ENCODE assay signal across 8 cellular contexts in genomic region chr11:554824-555499, GRCh38. TPM values are rescaled to one million over a fixed set of nuclear protein-coding genes. Genes with fewer than 3 reads are reported as not detected.
DNase-seq lines count a peak whose midpoint lies in the region; ATAC-seq lines count a peak whose summit lies in the region.

No MANE protein-coding gene starts in this region.

- H3K27ac ChIP-seq in mesodermal cell (ENCODE audit: low read depth, low read length, severe bottlenecking): no peak overlapping the region

- H3K4me1 ChIP-seq in mesodermal cell (ENCODE audit: control insufficient read depth, insufficient read depth, low read length, poor library complexity, severe bottlenecking): no peaks in the 10 kb centered on the region

- 0 to 3% methylated on average over 29 to 34 of the region's 65 CpGs for WGBS in mesodermal cell (ENCODE audit: insufficient coverage in 2 of 2), 2 experiments

- DNase-seq in DMS53 treated with DMSO at 0.1 percent for 48 hours (lab: John Stamatoyannopoulos, UW; ENCODE audit: unreplicated experiment): peak; percentile 81
- DNase-seq in NCI-H226: peak; percentile 68
- peak; percentile 75 for DNase-seq in activated CD4-positive, alpha-beta T cell treated with anti-CD3 and anti-CD28 coated beads, Interleukin-2, amount 50 U/mL, for 1 hour
- DNase-seq in ecto neural progenitor cell (ENCODE audit: low spot score): peak; percentile 86
- DNase-seq in stimulated activated naive CD4-positive, alpha-beta T cell treated with Interleukin-2 at 50 U/mL for 16 hours (lab: John Stamatoyannopoulos, UW): peak; percentile 80
- no peak for DNase-seq in cortex of kidney (lab: John Stamatoyannopoulos, UW)

- no peaks in the 10 kb centered on the region for H3K9me3 ChIP-seq in mesodermal cell (ENCODE audit: control insufficient read depth, low read length)

- ATAC-seq in HG02763 (IDR thresholded peaks at IDR 0.05; ENCODE audit: unreplicated experiment): peak; percentile 47

- H3K4me3 ChIP-seq in mesodermal cell (ENCODE audit: extremely low read depth, insufficient read depth, low read length, poor library complexity, severe bottlenecking): peak overlapping the region; percentile 30

- H3K36me3 ChIP-seq in mesodermal cell (ENCODE audit: control insufficient read depth, insufficient read depth, low read length): no peaks in the 10 kb centered on the region

RNA-seq across cellular contexts. Expression of gene LMNTD2, which starts 5.6 kb away (rescaled TPM):
- 1.3 TPM for polyA plus RNA-seq in mesodermal cell (2013, experiment 1 of 2)
- polyA plus RNA-seq in mesodermal cell (2013, experiment 2 of 2): 1.3 TPM

RNA-seq across cellular contexts. Expression of gene RASSF7, which starts 5.8 kb away (rescaled TPM):
- polyA plus RNA-seq in mesodermal cell (2013, experiment 1 of 2): 5.1 TPM
- polyA plus RNA-seq in mesodermal cell (2013, experiment 2 of 2): 3.9 TPM

RNA-seq across cellular contexts. Expression of gene LRRC56, which starts 17.6 kb away (rescaled TPM):
- polyA plus RNA-seq in mesodermal cell (2013, experiment 1 of 2): 0.77 TPM
- polyA plus RNA-seq in mesodermal cell (2013, experiment 2 of 2): 0.66 TPM

RNA-seq across cellular contexts. Expression of gene HRAS, which starts 19.6 kb away (rescaled TPM):
- 44.8 TPM for polyA plus RNA-seq in mesodermal cell (2013, experiment 1 of 2)
- 42.3 TPM for polyA plus RNA-seq in mesodermal cell (2013, experiment 2 of 2)

RNA-seq across cellular contexts. Expression of gene PHRF1, which starts 21.3 kb away (rescaled TPM):
- polyA plus RNA-seq in mesodermal cell (2013, experiment 1 of 2): 22.1 TPM
- polyA plus RNA-seq in mesodermal cell (2013, experiment 2 of 2): 18.6 TPM
